ENCODE assay signal across 13 cellular contexts in the genomic region with DNA sequence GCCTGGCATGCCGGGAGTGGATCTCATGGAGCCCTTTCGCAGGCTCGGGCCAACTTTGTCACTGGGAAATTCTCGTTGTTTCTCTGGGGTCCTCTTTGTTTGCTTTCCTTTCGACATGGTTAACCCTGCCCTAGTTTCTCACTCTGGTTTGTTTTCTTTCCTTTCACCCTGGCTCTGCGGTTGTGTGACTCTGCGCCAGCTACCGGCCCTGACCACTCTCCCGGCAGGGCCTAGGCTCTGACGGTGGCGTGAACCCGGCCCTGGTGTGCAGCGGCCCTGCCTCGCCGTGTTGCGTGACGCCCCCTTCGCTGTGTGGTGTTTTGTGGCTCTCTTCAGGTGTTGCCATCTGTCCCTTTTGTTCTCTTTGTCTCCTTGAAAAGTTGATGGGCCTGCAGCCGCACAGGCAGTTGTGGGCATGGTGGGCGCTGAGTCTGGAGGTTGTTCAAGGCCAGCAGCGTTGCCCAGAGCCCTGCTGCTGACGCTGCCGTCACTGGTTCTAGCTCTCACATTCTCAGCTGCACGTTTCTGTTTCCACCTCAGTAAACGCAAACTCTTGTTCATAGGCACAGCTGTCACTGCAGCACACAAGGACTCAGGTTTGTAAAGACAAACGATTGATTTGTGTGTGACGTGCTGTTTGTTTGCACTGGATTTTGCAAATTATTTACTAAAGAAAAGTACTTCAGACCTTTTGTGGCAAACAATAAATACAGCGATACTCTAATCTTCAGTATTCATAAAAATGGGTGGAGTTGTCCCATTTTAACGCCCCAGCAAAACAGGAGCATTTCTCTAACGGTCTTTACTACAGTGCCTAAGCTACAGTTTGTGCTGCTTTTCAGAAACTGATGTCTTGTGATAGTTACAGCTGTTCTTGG.
DNase-seq lines count a peak whose midpoint lies in the region; ATAC-seq and TF ChIP-seq lines count a peak whose summit lies in the region.
"Had no signal": no experiment of that assay in that cellular context is flagged by ENCODE, and none has a peak within 500 bp of the region (broad histone marks: within the 10 kb centered on the region; RNA-seq: fewer than 3 reads in every experiment).

No MANE protein-coding gene starts in this region.

- H3K27me3 ChIP-seq in skeletal muscle tissue (ENCODE audit: control insufficient read depth in 3 of 3, insufficient read depth in 3 of 3, low read length in 3 of 3): no peaks in the 10 kb centered on the region

- peaks cover 26 to 61% (median 39%) of the 10 kb centered on the region in 3 donors for H3K4me1 ChIP-seq in skeletal muscle tissue (ENCODE audit: control insufficient read depth in 3 of 3, insufficient read depth in 3 of 3, low read length in 3 of 3)
- H3K4me1 ChIP-seq: Caco-2 had no signal

- CTCF ChIA-PET in RWPE1 (lab: Yijun Ruan, JAX): no interaction called here

- peak overlapping the region; percentile 62 to 83 (median 66) for H3K9ac ChIP-seq in skeletal muscle tissue (ENCODE audit: low read depth in 1 of 3, low read length in 3 of 3)
- H3K9ac ChIP-seq: KMS-11 had no signal

- peak overlapping the region; percentile 23 for H3K27ac ChIP-seq in RWPE1
- peak overlapping the region; percentile 82 for H3K27ac ChIP-seq in skeletal muscle tissue (ENCODE audit: low read depth, low read length)
- H3K27ac ChIP-seq: KMS-11 had no signal

- peak overlapping the region in 1 of 3 donors; percentile 45 for H3K4me3 ChIP-seq in skeletal muscle tissue (ENCODE audit: low read length in 3 of 3)

- DNase-seq in NCI-H1092 treated with DMSO at 0.1 percent for 48 hours (lab: John Stamatoyannopoulos, UW) (peak; percentile 79), RWPE1 (ENCODE audit: low spot score) (no peak), left kidney (ENCODE audit: low read depth, low spot score) (peak; percentile 53), HCEC 1CT (no peak)
- DNase-seq: activated CD4-positive, alpha-beta T cell treated with anti-CD3 and anti-CD28 coated beads for 36 hours; Caco-2; cerebellar nuclear complex; naive B cell; stimulated activated CD4-positive, alpha-beta T cell treated with anti-CD3 and anti-CD28 coated beads, Interleukin-15, amount 100 ng/mL, for 24 hours had no signal

- no peak for TF ChIP-seq CTCF in RWPE1 (conservative IDR thresholded peaks at IDR 0.05; ENCODE audit: low read depth)

- ATAC-seq in HG02763 (IDR thresholded peaks at IDR 0.05; ENCODE audit: unreplicated experiment) (no peak), GM21529 (IDR thresholded peaks at IDR 0.05; ENCODE audit: unreplicated experiment) (no peak)
- ATAC-seq: activated CD4-positive, alpha-beta T cell treated with anti-CD3 and anti-CD28 coated beads for 36 hours had no signal

- POLR2A ChIA-PET in RWPE1 (lab: Yijun Ruan, JAX; ENCODE audit: low non-redundant PET): no interaction called here

- H3K36me3 ChIP-seq in skeletal muscle tissue (ENCODE audit: control insufficient read depth in 3 of 3, insufficient read depth in 3 of 3, low read length in 3 of 3): peaks cover 50 to 59% (median 57%) of the 10 kb centered on the region in 3 donors

- no peaks in the 10 kb centered on the region for H3K9me3 ChIP-seq in skeletal muscle tissue (ENCODE audit: control insufficient read depth in 3 of 3, low read length in 3 of 3)
- H3K9me3 ChIP-seq: Caco-2 had no signal

Comparison
In these comparisons a context has a peak if more than half of its experiments do, and no peak if none do; other contexts are left out.
1. DNase-seq: peak in NCI-H1092 treated with DMSO at 0.1 percent for 48 hours (single experiment) and left kidney (single experiment); none in RWPE1 (single experiment) and HCEC 1CT (single experiment).